16 cellular contexts compared by ENCODE assay signal in genomic region chr4:137471895-137472294, GRCh38.
DNase-seq lines count a peak whose midpoint lies in the region; ATAC-seq and TF ChIP-seq lines count a peak whose summit lies in the region.
"Had no signal": no experiment of that assay in that cellular context is flagged by ENCODE, and none has a peak within 500 bp of the region (broad histone marks: within the 10 kb centered on the region; RNA-seq: fewer than 3 reads in every experiment).

No MANE protein-coding gene starts in this region.

- no peak for TF ChIP-seq CTCF in astrocyte of the spinal cord (IDR thresholded peaks at IDR 0.05; ENCODE audit: low read depth, low read length)

- no peak overlapping the region for H3K4me3 ChIP-seq in astrocyte of the spinal cord (ENCODE audit: low read depth, low read length)
- H3K4me3 ChIP-seq: BLaER1 treated with 17β-estradiol and CSF1 and Interleukin-3, amounts not matched to agents 10 nM and 100 nM; thoracic aorta had no signal

- no peak overlapping the region for H3K27ac Mint-ChIP-seq in immature natural killer cell
- H3K27ac Mint-ChIP-seq: activated CD4-positive, alpha-beta memory T cell treated with anti-CD3 and anti-CD28 coated beads for 36 hours; activated naive CD4-positive, alpha-beta T cell treated with anti-CD3 and anti-CD28 coated beads for 36 hours; T-cell had no signal

- DNase-seq in GM03348 (ENCODE audit: low spot score): peak; percentile 24
- peak; percentile 25 for DNase-seq in NCI-H2081 treated with DMSO at 0.1 percent for 48 hours (lab: John Stamatoyannopoulos, UW)
- peak; percentile 32 for DNase-seq in astrocyte of the spinal cord (ENCODE audit: low read depth, low spot score)
- DNase-seq in myocyte (ENCODE audit: low read depth): peak; percentile 34
- no peak for DNase-seq in immature natural killer cell
- DNase-seq in SW 1271 (lab: John Stamatoyannopoulos, UW): no peak
- DNase-seq: activated CD4-positive, alpha-beta memory T cell treated with anti-CD3 and anti-CD28 coated beads for 36 hours; activated naive CD4-positive, alpha-beta T cell treated with anti-CD3 and anti-CD28 coated beads for 36 hours; aorta; GOT3; NCI-H2107; NK-92 treated with Interleukin-12 subunit alpha and Interleukin-12 subunit beta, amount 100 ng/mL, for 24 hours; T-cell had no signal

- in situ Hi-C loops in astrocyte of the spinal cord (cut with HindIII; ENCODE audit: low sequenced_read_pairs): no loop called here

- H3K27me3 Mint-ChIP-seq in immature natural killer cell (ENCODE audit: low read depth in 3 of 3): no peaks in the 10 kb centered on the region
- H3K27me3 Mint-ChIP-seq: activated CD4-positive, alpha-beta memory T cell treated with anti-CD3 and anti-CD28 coated beads for 36 hours; T-cell had no signal

- H3K9me3 Mint-ChIP-seq in immature natural killer cell: peaks cover 3 to 19% (median 15%) of the 10 kb centered on the region in 6 donors

- no peak overlapping the region for H3K4me3 Mint-ChIP-seq in immature natural killer cell
- H3K4me3 Mint-ChIP-seq: activated CD4-positive, alpha-beta memory T cell treated with anti-CD3 and anti-CD28 coated beads for 36 hours; activated naive CD4-positive, alpha-beta T cell treated with anti-CD3 and anti-CD28 coated beads for 36 hours; T-cell had no signal

- no peaks in the 10 kb centered on the region for H3K36me3 Mint-ChIP-seq in immature natural killer cell
- H3K36me3 Mint-ChIP-seq: activated CD4-positive, alpha-beta memory T cell treated with anti-CD3 and anti-CD28 coated beads for 36 hours; T-cell had no signal

- H3K4me1 Mint-ChIP-seq in immature natural killer cell: no peaks in the 10 kb centered on the region
- H3K4me1 Mint-ChIP-seq: T-cell had no signal

- no peak for ATAC-seq in GM21737 (IDR thresholded peaks at IDR 0.05; ENCODE audit: unreplicated experiment)
- ATAC-seq: T-cell had no signal

Comparison
In these comparisons a context has a peak if more than half of its experiments do, and no peak if none do; other contexts are left out.
1. DNase-seq: peak in GM03348 (single experiment), NCI-H2081 treated with DMSO at 0.1 percent for 48 hours (single experiment), astrocyte of the spinal cord (single experiment) and myocyte (single experiment); none in immature natural killer cell (0 of 3) and SW 1271 (0 of 2).